ENCODE assay signal across 19 cellular contexts in the genomic region with DNA sequence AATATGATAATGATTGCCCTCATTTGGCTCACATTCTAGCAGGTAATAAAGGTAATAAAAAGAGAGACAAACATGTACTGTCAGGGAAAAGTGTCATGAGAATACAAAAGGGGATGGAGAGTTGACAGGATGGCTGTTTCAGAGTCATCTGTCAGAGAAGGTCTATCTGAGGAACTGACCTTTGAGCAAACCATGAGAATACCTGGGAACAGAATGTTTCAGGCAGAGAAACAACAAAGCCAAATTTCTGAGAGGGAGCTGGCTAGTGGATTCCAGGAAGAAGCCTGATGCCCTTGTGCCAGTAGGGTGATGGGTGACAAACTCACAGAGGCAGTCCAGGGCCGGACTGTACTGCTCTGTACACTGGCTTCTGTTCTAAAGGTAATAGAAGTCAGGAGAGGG.
A peak's percentile ranks its signal among the peaks of the same experiment; 100 is the strongest.
DNase-seq lines count a peak whose midpoint lies in the region; FAIRE-seq and TF ChIP-seq lines count a peak whose summit lies in the region.
"Had no signal": no experiment of that assay in that cellular context is flagged by ENCODE, and none has a peak within 500 bp of the region (broad histone marks: within the 10 kb centered on the region; RNA-seq: fewer than 3 reads in every experiment).

No MANE protein-coding gene starts in this region.

- FAIRE-seq in keratinocyte (lab: Jason Lieb, UNC): peak; percentile 39
- no peak for FAIRE-seq in small intestine (lab: Jason Lieb, UNC)

- no peak for TF ChIP-seq CTCF in MM.1S (IDR thresholded peaks at IDR 0.05; ENCODE audit: low read length)
- TF ChIP-seq CTCF in keratinocyte (optimal IDR thresholded peaks at IDR 0.05 in 1 of 3, IDR thresholded peaks at IDR 0.05 in 1 of 3, conservative IDR thresholded peaks at IDR 0.05 in 1 of 3; ENCODE audit: extremely low read depth in 1 of 3, insufficient read depth in 2 of 3, low read length in 3 of 3): no peak
- no peak for TF ChIP-seq CTCF in chondrocyte (IDR thresholded peaks at IDR 0.05)

- H4K20me1 ChIP-seq in MM.1S (ENCODE audit: insufficient read depth, low read length) (no peaks in the 10 kb centered on the region), keratinocyte (ENCODE audit: control insufficient read depth, extremely low read depth, insufficient read depth, low read length) (no peaks in the 10 kb centered on the region)

- H3K4me1 ChIP-seq in MM.1S (ENCODE audit: low read length) (peaks cover 57% of the 10 kb centered on the region), keratinocyte (ENCODE audit: control insufficient read depth, extremely low read depth, insufficient read depth, low read length) (peaks cover 25% of the 10 kb centered on the region), small intestine (ENCODE audit: control insufficient read depth in 2 of 2, insufficient read depth in 1 of 2, low read depth in 1 of 2, low read length in 1 of 2) (peaks cover 13 to 19% of the 10 kb centered on the region in 2 donors)

- H3K4me3 ChIP-seq in MM.1S (ENCODE audit: low read length) (no peak overlapping the region), keratinocyte (ENCODE audit: control insufficient read depth in 2 of 3, extremely low read depth in 1 of 3, insufficient read depth in 2 of 3, low read depth in 1 of 3, low read length in 3 of 3) (no peak overlapping the region), small intestine (ENCODE audit: low read depth in 1 of 2, low read length in 2 of 2) (peak overlapping the region in 1 of 2 donors; percentile 3)
- H3K4me3 ChIP-seq: thyroid gland had no signal

- H3K9me3 ChIP-seq in MM.1S (replicated peaks; ENCODE audit: insufficient read depth, low read length): no peaks in the 10 kb centered on the region
- H3K9me3 ChIP-seq in keratinocyte (ENCODE audit: control insufficient read depth, low read depth, low read length): no peaks in the 10 kb centered on the region
- H3K9me3 ChIP-seq in small intestine (ENCODE audit: control insufficient read depth, low read depth): no peaks in the 10 kb centered on the region
- H3K9me3 ChIP-seq: thyroid gland had no signal

- H3K27me3 Mint-ChIP-seq in chondrocyte (ENCODE audit: low read depth): no peaks in the 10 kb centered on the region
- no peaks in the 10 kb centered on the region for H3K27me3 Mint-ChIP-seq in activated CD4-positive, alpha-beta memory T cell treated with anti-CD3 and anti-CD28 coated beads for 36 hours
- H3K27me3 Mint-ChIP-seq: CD8-positive, alpha-beta memory T cell; dendritic cell treated with granulocyte-macrophage colony-stimulating factor and Interleukin-4, amounts not matched to agents 40 ng/mL and 50 ng/mL, for 4 days; IgD-negative memory B cell had no signal

- no peaks in the 10 kb centered on the region for H3K36me3 Mint-ChIP-seq in chondrocyte (ENCODE audit: low read depth)
- no peaks in the 10 kb centered on the region for H3K36me3 Mint-ChIP-seq in activated CD4-positive, alpha-beta memory T cell treated with anti-CD3 and anti-CD28 coated beads for 36 hours
- H3K36me3 Mint-ChIP-seq: CD8-positive, alpha-beta memory T cell; IgD-negative memory B cell; mesothelial cell of epicardium; stimulated activated memory B cell treated with anti-CD40 and anti-IgM and Interleukin-4, amounts not matched to agents 10 μg/mL and 1 μg/mL and 100 μg/mL, for 72 hours had no signal

- H3K27ac ChIP-seq in MM.1S (ENCODE audit: low read length): peak overlapping the region; percentile 2; the same call in 1 of the 2 replicates
- H3K27ac ChIP-seq in cingulate gyrus (ENCODE audit: low read depth, low read length): peak overlapping the region; percentile 3
- H3K27ac ChIP-seq in keratinocyte (ENCODE audit: control insufficient read depth, insufficient read depth, low read length): no peak overlapping the region
- H3K27ac ChIP-seq in small intestine (ENCODE audit: low read depth in 1 of 2, low read length in 1 of 2): peak overlapping the region in 1 of 2 donors; percentile 41
- H3K27ac ChIP-seq: thyroid gland had no signal

- H3K27me3 ChIP-seq in MM.1S (replicated peaks; ENCODE audit: insufficient read depth, low read length) (no peaks in the 10 kb centered on the region), keratinocyte (ENCODE audit: control insufficient read depth, extremely low read depth, insufficient read depth, low read length) (no peaks in the 10 kb centered on the region), small intestine (ENCODE audit: control insufficient read depth in 2 of 2, insufficient read depth in 2 of 2, low read length in 2 of 2) (no peaks in the 10 kb centered on the region)
- H3K27me3 ChIP-seq: thyroid gland had no signal

- H3K4me2 ChIP-seq in MM.1S (ENCODE audit: low read depth, low read length): peak overlapping the region; percentile 61
- no peak overlapping the region for H3K4me2 ChIP-seq in keratinocyte (ENCODE audit: control insufficient read depth, extremely low read depth, insufficient read depth, low read depth, low read length)

- CTCF ChIA-PET in activated CD4-positive, alpha-beta memory T cell treated with anti-CD3 and anti-CD28 coated beads for 36 hours (lab: Charles Lee): interaction anchor here (0.6 to 1.5 kb wide), 3 partner anchors 311 to 1092 kb away, joined by 3 read pairs; no protein-coding TSS in a partner anchor

- no peaks in the 10 kb centered on the region for H3K36me3 ChIP-seq in MM.1S (replicated peaks; ENCODE audit: insufficient read depth, low read length)
- H3K36me3 ChIP-seq in keratinocyte (ENCODE audit: control insufficient read depth in 2 of 2, extremely low read depth in 1 of 2, insufficient read depth in 2 of 2, low read length in 2 of 2): no peaks in the 10 kb centered on the region
- H3K36me3 ChIP-seq in small intestine (ENCODE audit: control insufficient read depth in 2 of 2, insufficient read depth in 2 of 2, low read length in 2 of 2): no peaks in the 10 kb centered on the region
- H3K36me3 ChIP-seq: thyroid gland had no signal

- peaks cover 25% of the 10 kb centered on the region for H3K4me1 Mint-ChIP-seq in chondrocyte (ENCODE audit: low read depth)
- H3K4me1 Mint-ChIP-seq in activated CD4-positive, alpha-beta memory T cell treated with anti-CD3 and anti-CD28 coated beads for 36 hours (ENCODE audit: low read depth): peaks cover 11% of the 10 kb centered on the region

- dilution Hi-C loops in keratinocyte (cut with MboI; ENCODE audit: extremely low pct_ligation_motif_present, low sequenced_read_pairs): no loop called here

- H3K79me2 ChIP-seq in MM.1S (ENCODE audit: low read length) (peaks cover 28% of the 10 kb centered on the region), keratinocyte (ENCODE audit: control insufficient read depth, insufficient read depth, low read length) (peaks cover 23% of the 10 kb centered on the region)

- peaks cover 32% of the 10 kb centered on the region for H3F3A ChIP-seq in MM.1S (ENCODE audit: insufficient read depth, low read length)

- WGBS in small intestine, 3 donors: 24 to 68% (median 50%) methylated on average over 1 of the region's 1 CpG

- H3K27ac Mint-ChIP-seq in chondrocyte (ENCODE audit: unreplicated experiment): no peak overlapping the region
- H3K27ac Mint-ChIP-seq in activated CD4-positive, alpha-beta memory T cell treated with anti-CD3 and anti-CD28 coated beads for 36 hours: no peak overlapping the region
- H3K27ac Mint-ChIP-seq: activated naive CD4-positive, alpha-beta T cell treated with anti-CD3 and anti-CD28 coated beads for 36 hours; dendritic cell treated with granulocyte-macrophage colony-stimulating factor and Interleukin-4, amounts not matched to agents 40 ng/mL and 50 ng/mL, for 4 days; IgD-negative memory B cell; mesothelial cell of epicardium; stimulated activated memory B cell treated with anti-CD40 and anti-IgM and Interleukin-4, amounts not matched to agents 10 μg/mL and 1 μg/mL and 100 μg/mL, for 72 hours had no signal

- DNase-seq in MM.1S (no peak), keratinocyte (ENCODE audit: low read depth, low spot score) (no peak), small intestine (peak; percentile 66), chondrocyte (ENCODE audit: low spot score) (no peak)
- no peak for DNase-seq in stimulated activated CD8-positive, alpha-beta memory T cell treated with anti-CD3 and anti-CD28 coated beads, Interleukin-4, amount 100 ng/mL, for 48 hours
- DNase-seq in stimulated activated CD4-positive, alpha-beta T cell treated with anti-CD3 and anti-CD28 coated beads, Interleukin-4, amount 100 ng/mL, for 24 hours: no peak
- no peak for DNase-seq in activated CD4-positive, alpha-beta memory T cell treated with anti-CD3 and anti-CD28 coated beads for 36 hours
- DNase-seq: activated CD4-positive, alpha-beta T cell treated with anti-CD3 and anti-CD28 coated beads, Interleukin-2, amount 50 U/mL, for 48 hours; activated naive CD4-positive, alpha-beta T cell treated with anti-CD3 and anti-CD28 coated beads for 36 hours; activated T-cell treated with anti-CD3 and anti-CD28 coated beads, Interleukin-2, amount 50 U/mL, for 1 hour; CD8-positive, alpha-beta memory T cell; NCI-H1930; SIG-M5 had no signal

- H3K9me2 ChIP-seq in MM.1S (replicated peaks; ENCODE audit: insufficient read depth, low read length): no peaks in the 10 kb centered on the region

- H3K9me1 ChIP-seq in keratinocyte (ENCODE audit: control insufficient read depth, extremely low read depth, insufficient read depth, low read length): no peaks in the 10 kb centered on the region

- intact Hi-C loops in activated CD4-positive, alpha-beta memory T cell treated with anti-CD3 and anti-CD28 coated beads for 36 hours (cut with micrococcal nuclease): loop anchor here (10.0 kb wide), 2 partner anchors 261 to 419 kb away; partner anchors contain the start of gene EDEM3

- H2AFZ ChIP-seq in MM.1S (ENCODE audit: low read length) (no peak overlapping the region), keratinocyte (ENCODE audit: control insufficient read depth, low read length) (no peak overlapping the region)

- H3K9ac ChIP-seq in MM.1S (ENCODE audit: low read length) (no peak overlapping the region), keratinocyte (ENCODE audit: control insufficient read depth, extremely low read depth, insufficient read depth, low read length) (no peak overlapping the region)

- no peaks in the 10 kb centered on the region for H3K9me3 Mint-ChIP-seq in chondrocyte (ENCODE audit: low read depth)
- H3K9me3 Mint-ChIP-seq in activated CD4-positive, alpha-beta memory T cell treated with anti-CD3 and anti-CD28 coated beads for 36 hours: no peaks in the 10 kb centered on the region
- H3K9me3 Mint-ChIP-seq: activated naive CD4-positive, alpha-beta T cell treated with anti-CD3 and anti-CD28 coated beads for 36 hours; CD8-positive, alpha-beta memory T cell; dendritic cell treated with granulocyte-macrophage colony-stimulating factor and Interleukin-4, amounts not matched to agents 40 ng/mL and 50 ng/mL, for 4 days; IgD-negative memory B cell; mesothelial cell of epicardium; stimulated activated memory B cell treated with anti-CD40 and anti-IgM and Interleukin-4, amounts not matched to agents 10 μg/mL and 1 μg/mL and 100 μg/mL, for 72 hours had no signal

- POLR2A ChIA-PET in activated CD4-positive, alpha-beta memory T cell treated with anti-CD3 and anti-CD28 coated beads for 36 hours (lab: Charles Lee): no interaction called here

- H3K4me3 Mint-ChIP-seq in chondrocyte (ENCODE audit: unreplicated experiment): no peak overlapping the region
- H3K4me3 Mint-ChIP-seq in activated CD4-positive, alpha-beta memory T cell treated with anti-CD3 and anti-CD28 coated beads for 36 hours: no peak overlapping the region
- H3K4me3 Mint-ChIP-seq: activated naive CD4-positive, alpha-beta T cell treated with anti-CD3 and anti-CD28 coated beads for 36 hours; dendritic cell treated with granulocyte-macrophage colony-stimulating factor and Interleukin-4, amounts not matched to agents 40 ng/mL and 50 ng/mL, for 4 days; mesothelial cell of epicardium; stimulated activated memory B cell treated with anti-CD40 and anti-IgM and Interleukin-4, amounts not matched to agents 10 μg/mL and 1 μg/mL and 100 μg/mL, for 72 hours had no signal
